Comparison of ENCODE assay signal across 1 cellular context in the genomic region with DNA sequence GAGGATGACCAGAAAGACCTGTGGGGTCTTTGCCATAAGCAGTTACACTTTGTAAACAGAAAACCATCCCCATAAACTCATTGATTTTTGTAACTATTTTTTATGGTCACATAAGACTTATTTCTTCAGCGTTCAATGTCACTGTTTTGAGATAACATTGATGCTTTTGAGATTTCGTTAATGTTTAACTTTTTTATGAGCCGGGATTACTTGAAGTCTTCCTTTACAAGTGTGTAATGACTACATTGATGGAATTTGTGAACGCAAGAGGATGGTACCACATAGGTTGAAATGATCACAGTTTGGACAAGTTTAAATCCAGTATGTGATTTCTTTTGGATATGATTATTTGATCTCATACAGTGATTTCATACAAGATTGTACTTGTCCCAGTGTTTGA.
TF ChIP-seq lines count a peak whose summit lies in the region.

No MANE protein-coding gene starts in this region.

TF ChIP-seq in GM12878, 131 proteins besides CTCF, POLR2A, EP300 and RAD21 (continued from another document):
- TF ChIP-seq, protein P1, sequence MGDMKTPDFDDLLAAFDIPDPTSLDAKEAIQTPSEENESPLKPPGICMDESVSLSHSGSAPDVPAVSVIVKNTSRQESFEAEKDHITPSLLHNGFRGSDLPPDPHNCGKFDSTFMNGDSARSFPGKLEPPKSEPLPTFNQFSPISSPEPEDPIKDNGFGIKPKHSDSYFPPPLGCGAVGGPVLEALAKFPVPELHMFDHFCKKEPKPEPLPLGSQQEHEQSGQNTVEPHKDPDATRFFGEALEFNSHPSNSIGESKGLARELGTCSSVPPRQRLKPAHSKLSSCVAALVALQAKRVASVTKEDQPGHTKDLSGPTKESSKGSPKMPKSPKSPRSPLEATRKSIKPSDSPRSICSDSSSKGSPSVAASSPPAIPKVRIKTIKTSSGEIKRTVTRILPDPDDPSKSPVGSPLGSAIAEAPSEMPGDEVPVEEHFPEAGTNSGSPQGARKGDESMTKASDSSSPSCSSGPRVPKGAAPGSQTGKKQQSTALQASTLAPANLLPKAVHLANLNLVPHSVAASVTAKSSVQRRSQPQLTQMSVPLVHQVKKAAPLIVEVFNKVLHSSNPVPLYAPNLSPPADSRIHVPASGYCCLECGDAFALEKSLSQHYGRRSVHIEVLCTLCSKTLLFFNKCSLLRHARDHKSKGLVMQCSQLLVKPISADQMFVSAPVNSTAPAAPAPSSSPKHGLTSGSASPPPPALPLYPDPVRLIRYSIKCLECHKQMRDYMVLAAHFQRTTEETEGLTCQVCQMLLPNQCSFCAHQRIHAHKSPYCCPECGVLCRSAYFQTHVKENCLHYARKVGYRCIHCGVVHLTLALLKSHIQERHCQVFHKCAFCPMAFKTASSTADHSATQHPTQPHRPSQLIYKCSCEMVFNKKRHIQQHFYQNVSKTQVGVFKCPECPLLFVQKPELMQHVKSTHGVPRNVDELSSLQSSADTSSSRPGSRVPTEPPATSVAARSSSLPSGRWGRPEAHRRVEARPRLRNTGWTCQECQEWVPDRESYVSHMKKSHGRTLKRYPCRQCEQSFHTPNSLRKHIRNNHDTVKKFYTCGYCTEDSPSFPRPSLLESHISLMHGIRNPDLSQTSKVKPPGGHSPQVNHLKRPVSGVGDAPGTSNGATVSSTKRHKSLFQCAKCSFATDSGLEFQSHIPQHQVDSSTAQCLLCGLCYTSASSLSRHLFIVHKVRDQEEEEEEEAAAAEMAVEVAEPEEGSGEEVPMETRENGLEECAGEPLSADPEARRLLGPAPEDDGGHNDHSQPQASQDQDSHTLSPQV (IDR thresholded peaks at IDR 0.05), result no peak
- TF ChIP-seq POLR2AphosphoS2 (IDR thresholded peaks at IDR 0.05; ENCODE audit: low read depth, low read length), result no peak
- TF ChIP-seq HDGF (IDR thresholded peaks at IDR 0.05), result no peak
- TF ChIP-seq ZZZ3 (IDR thresholded peaks at IDR 0.05; ENCODE audit: control insufficient read depth, insufficient read length, low read depth), result no peak
- no peak for TF ChIP-seq ESRRA (IDR thresholded peaks at IDR 0.05; ENCODE audit: low read length)
- TF ChIP-seq, protein P2, sequence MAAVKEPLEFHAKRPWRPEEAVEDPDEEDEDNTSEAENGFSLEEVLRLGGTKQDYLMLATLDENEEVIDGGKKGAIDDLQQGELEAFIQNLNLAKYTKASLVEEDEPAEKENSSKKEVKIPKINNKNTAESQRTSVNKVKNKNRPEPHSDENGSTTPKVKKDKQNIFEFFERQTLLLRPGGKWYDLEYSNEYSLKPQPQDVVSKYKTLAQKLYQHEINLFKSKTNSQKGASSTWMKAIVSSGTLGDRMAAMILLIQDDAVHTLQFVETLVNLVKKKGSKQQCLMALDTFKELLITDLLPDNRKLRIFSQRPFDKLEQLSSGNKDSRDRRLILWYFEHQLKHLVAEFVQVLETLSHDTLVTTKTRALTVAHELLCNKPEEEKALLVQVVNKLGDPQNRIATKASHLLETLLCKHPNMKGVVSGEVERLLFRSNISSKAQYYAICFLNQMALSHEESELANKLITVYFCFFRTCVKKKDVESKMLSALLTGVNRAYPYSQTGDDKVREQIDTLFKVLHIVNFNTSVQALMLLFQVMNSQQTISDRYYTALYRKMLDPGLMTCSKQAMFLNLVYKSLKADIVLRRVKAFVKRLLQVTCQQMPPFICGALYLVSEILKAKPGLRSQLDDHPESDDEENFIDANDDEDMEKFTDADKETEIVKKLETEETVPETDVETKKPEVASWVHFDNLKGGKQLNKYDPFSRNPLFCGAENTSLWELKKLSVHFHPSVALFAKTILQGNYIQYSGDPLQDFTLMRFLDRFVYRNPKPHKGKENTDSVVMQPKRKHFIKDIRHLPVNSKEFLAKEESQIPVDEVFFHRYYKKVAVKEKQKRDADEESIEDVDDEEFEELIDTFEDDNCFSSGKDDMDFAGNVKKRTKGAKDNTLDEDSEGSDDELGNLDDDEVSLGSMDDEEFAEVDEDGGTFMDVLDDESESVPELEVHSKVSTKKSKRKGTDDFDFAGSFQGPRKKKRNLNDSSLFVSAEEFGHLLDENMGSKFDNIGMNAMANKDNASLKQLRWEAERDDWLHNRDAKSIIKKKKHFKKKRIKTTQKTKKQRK (IDR thresholded peaks at IDR 0.05; ENCODE audit: low read depth, low read length), result no peak
- TF ChIP-seq TAF1 (IDR thresholded peaks at IDR 0.05; ENCODE audit: borderline replicate concordance, low read depth, low read length), result no peak
- no peak for TF ChIP-seq FOXK2 (IDR thresholded peaks at IDR 0.05)
- TF ChIP-seq EZH2 (IDR thresholded peaks at IDR 0.05; ENCODE audit: borderline replicate concordance, control insufficient read depth, low read depth, low read length), result no peak
- TF ChIP-seq, protein P3, sequence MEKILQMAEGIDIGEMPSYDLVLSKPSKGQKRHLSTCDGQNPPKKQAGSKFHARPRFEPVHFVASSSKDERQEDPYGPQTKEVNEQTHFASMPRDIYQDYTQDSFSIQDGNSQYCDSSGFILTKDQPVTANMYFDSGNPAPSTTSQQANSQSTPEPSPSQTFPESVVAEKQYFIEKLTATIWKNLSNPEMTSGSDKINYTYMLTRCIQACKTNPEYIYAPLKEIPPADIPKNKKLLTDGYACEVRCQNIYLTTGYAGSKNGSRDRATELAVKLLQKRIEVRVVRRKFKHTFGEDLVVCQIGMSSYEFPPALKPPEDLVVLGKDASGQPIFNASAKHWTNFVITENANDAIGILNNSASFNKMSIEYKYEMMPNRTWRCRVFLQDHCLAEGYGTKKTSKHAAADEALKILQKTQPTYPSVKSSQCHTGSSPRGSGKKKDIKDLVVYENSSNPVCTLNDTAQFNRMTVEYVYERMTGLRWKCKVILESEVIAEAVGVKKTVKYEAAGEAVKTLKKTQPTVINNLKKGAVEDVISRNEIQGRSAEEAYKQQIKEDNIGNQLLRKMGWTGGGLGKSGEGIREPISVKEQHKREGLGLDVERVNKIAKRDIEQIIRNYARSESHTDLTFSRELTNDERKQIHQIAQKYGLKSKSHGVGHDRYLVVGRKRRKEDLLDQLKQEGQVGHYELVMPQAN (conservative IDR thresholded peaks at IDR 0.05), result no peak
- TF ChIP-seq ZNF622 (IDR thresholded peaks at IDR 0.05), result no peak
- TF ChIP-seq RUNX3 (IDR thresholded peaks at IDR 0.05; ENCODE audit: low read length), result no peak
- TF ChIP-seq E4F1 (IDR thresholded peaks at IDR 0.05; ENCODE audit: borderline replicate concordance, partially characterized antibody), result no peak
- TF ChIP-seq, protein P4, sequence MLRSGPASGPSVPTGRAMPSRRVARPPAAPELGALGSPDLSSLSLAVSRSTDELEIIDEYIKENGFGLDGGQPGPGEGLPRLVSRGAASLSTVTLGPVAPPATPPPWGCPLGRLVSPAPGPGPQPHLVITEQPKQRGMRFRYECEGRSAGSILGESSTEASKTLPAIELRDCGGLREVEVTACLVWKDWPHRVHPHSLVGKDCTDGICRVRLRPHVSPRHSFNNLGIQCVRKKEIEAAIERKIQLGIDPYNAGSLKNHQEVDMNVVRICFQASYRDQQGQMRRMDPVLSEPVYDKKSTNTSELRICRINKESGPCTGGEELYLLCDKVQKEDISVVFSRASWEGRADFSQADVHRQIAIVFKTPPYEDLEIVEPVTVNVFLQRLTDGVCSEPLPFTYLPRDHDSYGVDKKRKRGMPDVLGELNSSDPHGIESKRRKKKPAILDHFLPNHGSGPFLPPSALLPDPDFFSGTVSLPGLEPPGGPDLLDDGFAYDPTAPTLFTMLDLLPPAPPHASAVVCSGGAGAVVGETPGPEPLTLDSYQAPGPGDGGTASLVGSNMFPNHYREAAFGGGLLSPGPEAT (IDR thresholded peaks at IDR 0.05; ENCODE audit: low read depth), result no peak
- TF ChIP-seq, protein P5, sequence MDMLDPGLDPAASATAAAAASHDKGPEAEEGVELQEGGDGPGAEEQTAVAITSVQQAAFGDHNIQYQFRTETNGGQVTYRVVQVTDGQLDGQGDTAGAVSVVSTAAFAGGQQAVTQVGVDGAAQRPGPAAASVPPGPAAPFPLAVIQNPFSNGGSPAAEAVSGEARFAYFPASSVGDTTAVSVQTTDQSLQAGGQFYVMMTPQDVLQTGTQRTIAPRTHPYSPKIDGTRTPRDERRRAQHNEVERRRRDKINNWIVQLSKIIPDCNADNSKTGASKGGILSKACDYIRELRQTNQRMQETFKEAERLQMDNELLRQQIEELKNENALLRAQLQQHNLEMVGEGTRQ (IDR thresholded peaks at IDR 0.05; ENCODE audit: borderline replicate concordance, low read depth, low read length), result no peak
- no peak for TF ChIP-seq ATF3 (IDR thresholded peaks at IDR 0.05; ENCODE audit: borderline replicate concordance, extremely low read depth, low read depth, low read length)
